Comparison of ENCODE assay signal across 12 cellular contexts in the genomic region with DNA sequence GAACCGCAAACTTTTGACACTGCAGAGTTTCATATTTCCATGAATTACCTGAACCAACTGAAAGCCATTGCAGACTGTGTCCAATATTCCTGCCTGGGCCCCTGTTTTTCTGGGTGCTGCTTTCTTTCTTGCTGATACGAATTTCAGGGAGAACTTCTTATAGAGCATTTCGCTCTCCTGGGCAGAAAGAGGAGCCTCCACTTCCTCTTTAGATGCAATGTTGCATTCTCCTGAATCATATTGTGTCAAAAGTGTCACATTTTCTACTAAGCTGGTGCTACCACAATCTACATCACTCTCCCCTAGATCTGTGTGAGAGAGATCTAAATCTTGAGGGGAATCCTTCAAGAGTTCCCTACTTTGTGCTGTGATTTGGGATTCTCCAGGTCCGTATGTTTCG.
DNase-seq lines count a peak whose midpoint lies in the region; ATAC-seq, FAIRE-seq and TF ChIP-seq lines count a peak whose summit lies in the region.
"Had no signal": no experiment of that assay in that cellular context is flagged by ENCODE, and none has a peak within 500 bp of the region (broad histone marks: within the 10 kb centered on the region; RNA-seq: fewer than 3 reads in every experiment).

No MANE protein-coding gene starts in this region.

- no peaks in the 10 kb centered on the region for H3K36me3 Mint-ChIP-seq in T-cell
- H3K36me3 Mint-ChIP-seq: activated naive CD4-positive, alpha-beta T cell treated with anti-CD3 and anti-CD28 coated beads, Interleukin-2, amount 10 ng/mL, durations not matched to agents 7 days and 5 days had no signal

- H3K4me1 Mint-ChIP-seq in T-cell: no peaks in the 10 kb centered on the region
- H3K4me1 Mint-ChIP-seq: activated naive CD4-positive, alpha-beta T cell treated with anti-CD3 and anti-CD28 coated beads, Interleukin-2, amount 10 ng/mL, durations not matched to agents 7 days and 5 days had no signal

- 36 to 49% methylated on average over 5 of the region's 5 CpGs for WGBS in esophagus, 2 donors
- WGBS in lower leg skin, 2 donors: 27 to 34% methylated on average over 5 of the region's 5 CpGs

- in situ Hi-C loops in gastrocnemius medialis (cut with MboI; ENCODE audit: low sequenced_read_pairs in 4 of 4): no loop called here

- DNase-seq in GM12891 (ENCODE audit: insufficient read length, low spot score) (no peak), gastrocnemius medialis (no peak), T-cell (no peak), lower leg skin (ENCODE audit: low spot score in 2 of 2) (no peak), islet precursor cell (no peak)
- DNase-seq: activated naive CD4-positive, alpha-beta T cell treated with anti-CD3 and anti-CD28 coated beads, Interleukin-2, amount 10 ng/mL, durations not matched to agents 7 days and 5 days; DMS153; stimulated activated naive CD4-positive, alpha-beta T cell; T-helper 2 cell had no signal

- H3K27ac ChIP-seq in OCI-LY3 (ENCODE audit: low read length): no peak overlapping the region
- peak overlapping the region; percentile 31 to 84 for H3K27ac ChIP-seq in esophagus (ENCODE audit: low read depth in 2 of 2, low read length in 1 of 2)
- peak overlapping the region; percentile 90 to 95 (median 94) for H3K27ac ChIP-seq in gastrocnemius medialis

- H3K9me3 ChIP-seq in OCI-LY3 (ENCODE audit: insufficient read depth, low read length) (no peaks in the 10 kb centered on the region), esophagus (ENCODE audit: control insufficient read depth in 2 of 2, insufficient read depth in 1 of 2, low read depth in 1 of 2, low read length in 1 of 2) (no peaks in the 10 kb centered on the region), gastrocnemius medialis (no peaks in the 10 kb centered on the region)

- TF ChIP-seq CTCF in OCI-LY3 (IDR thresholded peaks at IDR 0.05; ENCODE audit: low read depth, low read length): no peak
- TF ChIP-seq CTCF in gastrocnemius medialis (IDR thresholded peaks at IDR 0.05 in 4 of 5, conservative IDR thresholded peaks at IDR 0.05 in 1 of 5): no peak
- no peak for TF ChIP-seq CTCF in lower leg skin (IDR thresholded peaks at IDR 0.05)

- no peak overlapping the region for H3K27ac Mint-ChIP-seq in T-cell
- H3K27ac Mint-ChIP-seq: activated naive CD4-positive, alpha-beta T cell treated with anti-CD3 and anti-CD28 coated beads, Interleukin-2, amount 10 ng/mL, durations not matched to agents 7 days and 5 days had no signal

- peak overlapping the region; percentile 39 for H3K4me3 ChIP-seq in OCI-LY3 (ENCODE audit: low read length)
- H3K4me3 ChIP-seq in esophagus (ENCODE audit: low read depth in 1 of 2, low read length in 2 of 2): peak overlapping the region; percentile 18 to 80
- H3K4me3 ChIP-seq in gastrocnemius medialis: peak overlapping the region; percentile 68 to 86 (median 72)
- H3K4me3 ChIP-seq in lower leg skin (ENCODE audit: low read depth, poor library complexity, severe bottlenecking): no peak overlapping the region

- no peak overlapping the region for H3K4me3 Mint-ChIP-seq in T-cell
- H3K4me3 Mint-ChIP-seq: activated naive CD4-positive, alpha-beta T cell treated with anti-CD3 and anti-CD28 coated beads, Interleukin-2, amount 10 ng/mL, durations not matched to agents 7 days and 5 days had no signal

- peaks cover 19% of the 10 kb centered on the region for H3K4me1 ChIP-seq in OCI-LY3 (ENCODE audit: low read length)
- no peaks in the 10 kb centered on the region for H3K4me1 ChIP-seq in esophagus (ENCODE audit: control insufficient read depth in 2 of 2, insufficient read depth in 2 of 2, low read length in 1 of 2)
- H3K4me1 ChIP-seq in gastrocnemius medialis: peaks cover 63 to 64% of the 10 kb centered on the region in 2 donors

- peak overlapping the region; percentile 67 for H3K4me2 ChIP-seq in OCI-LY3 (ENCODE audit: low read length)

- CTCF ChIA-PET in T-cell (lab: Charles Lee): no interaction called here

- H3K36me3 ChIP-seq in OCI-LY3 (replicated peaks; ENCODE audit: low read depth, low read length): no peaks in the 10 kb centered on the region
- peaks cover 0 to 2% of the 10 kb centered on the region in 2 donors for H3K36me3 ChIP-seq in esophagus (ENCODE audit: control insufficient read depth in 2 of 2, insufficient read depth in 2 of 2, low read length in 1 of 2)
- peaks cover 0 to 15% of the 10 kb centered on the region in 2 donors for H3K36me3 ChIP-seq in gastrocnemius medialis

- no peaks in the 10 kb centered on the region for H3K79me2 ChIP-seq in OCI-LY3 (ENCODE audit: low read length)

- no peaks in the 10 kb centered on the region for H4K20me1 ChIP-seq in OCI-LY3 (ENCODE audit: insufficient read depth, low read length)

- peak overlapping the region; percentile 61 for H2AFZ ChIP-seq in OCI-LY3 (ENCODE audit: low read depth, low read length)

- H3K27me3 Mint-ChIP-seq in T-cell: no peaks in the 10 kb centered on the region

- ATAC-seq in gastrocnemius medialis (no peak), T-cell (replicated peaks in 1 of 4) (no peak), HG03097 (IDR thresholded peaks at IDR 0.05; ENCODE audit: low FRiP score, unreplicated experiment) (no peak)

- intact Hi-C loops in gastrocnemius medialis (cut with DNase I; ENCODE audit: low total_unique reads) (no loop called here), lower leg skin (cut with DNase I; ENCODE audit: low total_unique reads) (no loop called here)

- H3K27me3 ChIP-seq in OCI-LY3 (ENCODE audit: low read depth, low read length) (no peaks in the 10 kb centered on the region), esophagus (ENCODE audit: control insufficient read depth in 1 of 2, insufficient read depth in 2 of 2, low read length in 2 of 2) (no peaks in the 10 kb centered on the region), gastrocnemius medialis (no peaks in the 10 kb centered on the region)

- POLR2A ChIA-PET in T-cell (lab: Charles Lee): interaction anchor here in 1 of 2 donors (0.6 kb wide), 1 partner anchor 27 kb away, joined by 5 read pairs; no protein-coding TSS in a partner anchor

- TF ChIP-seq POLR2A in GM12891 (IDR thresholded peaks at IDR 0.05; ENCODE audit: low read depth, low read length): no peak
- no peak for TF ChIP-seq POLR2A in gastrocnemius medialis (IDR thresholded peaks at IDR 0.05)
- TF ChIP-seq POLR2A in lower leg skin (IDR thresholded peaks at IDR 0.05): no peak

- H3K9ac ChIP-seq in OCI-LY3 (ENCODE audit: low read length): no peak overlapping the region

- FAIRE-seq in GM12891 (lab: Jason Lieb, UNC): no peak

- H3K9me3 Mint-ChIP-seq in T-cell: no peaks in the 10 kb centered on the region
- H3K9me3 Mint-ChIP-seq: activated naive CD4-positive, alpha-beta T cell treated with anti-CD3 and anti-CD28 coated beads, Interleukin-2, amount 10 ng/mL, durations not matched to agents 7 days and 5 days had no signal

TF ChIP-seq in GM12891, 5 proteins besides CTCF, POLR2A, EP300 and RAD21:
- no peak for TF ChIP-seq TAF1 (IDR thresholded peaks at IDR 0.05; ENCODE audit: low read depth, low read length)
- peak; percentile 92 for TF ChIP-seq SPI1 (IDR thresholded peaks at IDR 0.05; ENCODE audit: low read depth, low read length)
TF ChIP-seq in GM12891: peak in this region for 1.
